Comparison of ENCODE assay signal across 1 cellular context in the genomic region with DNA sequence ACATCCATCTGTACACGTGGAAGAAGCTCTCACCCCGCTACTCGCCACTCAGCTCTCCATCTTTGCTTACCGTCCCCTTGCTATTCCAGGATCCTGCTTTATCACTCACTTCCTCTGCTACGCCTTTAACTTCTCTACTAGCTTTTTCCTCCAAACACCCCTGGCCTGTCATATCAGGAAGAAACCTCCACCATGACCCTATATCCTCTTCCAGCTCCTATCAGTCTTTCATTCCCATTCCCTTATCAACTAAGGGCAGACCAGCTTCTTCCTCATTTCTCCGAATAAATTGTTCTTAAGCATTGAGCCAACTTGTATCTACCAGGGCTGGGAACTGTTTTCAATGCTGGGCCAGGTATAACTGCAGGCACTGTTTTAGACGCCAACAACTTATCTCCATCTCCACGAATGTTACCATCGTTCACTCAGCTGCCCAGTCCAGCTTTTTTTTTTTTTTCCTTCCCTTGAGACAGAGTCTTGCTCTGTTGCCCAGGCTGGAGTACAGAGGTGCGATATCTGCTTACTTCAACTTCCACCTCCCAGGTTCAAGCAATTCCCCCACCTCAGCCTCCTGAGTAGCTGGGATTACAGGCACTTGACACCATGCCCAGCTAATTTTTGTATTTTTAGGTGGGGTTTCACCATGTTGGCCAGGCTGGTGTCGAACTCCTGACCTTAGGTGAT.
TF ChIP-seq lines count a peak whose summit lies in the region.

No MANE protein-coding gene starts in this region.

TF ChIP-seq in K562, 482 proteins besides CTCF, POLR2A, EP300 and RAD21 (continued from another document and continues in another):
- TF ChIP-seq, protein P1, sequence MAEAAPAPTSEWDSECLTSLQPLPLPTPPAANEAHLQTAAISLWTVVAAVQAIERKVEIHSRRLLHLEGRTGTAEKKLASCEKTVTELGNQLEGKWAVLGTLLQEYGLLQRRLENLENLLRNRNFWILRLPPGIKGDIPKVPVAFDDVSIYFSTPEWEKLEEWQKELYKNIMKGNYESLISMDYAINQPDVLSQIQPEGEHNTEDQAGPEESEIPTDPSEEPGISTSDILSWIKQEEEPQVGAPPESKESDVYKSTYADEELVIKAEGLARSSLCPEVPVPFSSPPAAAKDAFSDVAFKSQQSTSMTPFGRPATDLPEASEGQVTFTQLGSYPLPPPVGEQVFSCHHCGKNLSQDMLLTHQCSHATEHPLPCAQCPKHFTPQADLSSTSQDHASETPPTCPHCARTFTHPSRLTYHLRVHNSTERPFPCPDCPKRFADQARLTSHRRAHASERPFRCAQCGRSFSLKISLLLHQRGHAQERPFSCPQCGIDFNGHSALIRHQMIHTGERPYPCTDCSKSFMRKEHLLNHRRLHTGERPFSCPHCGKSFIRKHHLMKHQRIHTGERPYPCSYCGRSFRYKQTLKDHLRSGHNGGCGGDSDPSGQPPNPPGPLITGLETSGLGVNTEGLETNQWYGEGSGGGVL (CRISPR knock-in tag; IDR thresholded peaks at IDR 0.05) = no peak
- TF ChIP-seq CAMTA2 (CRISPR knock-in tag; conservative IDR thresholded peaks at IDR 0.05) (no peak), SIX5 (IDR thresholded peaks at IDR 0.05; ENCODE audit: borderline replicate concordance in 1 of 2, insufficient read depth in 1 of 2, low read depth in 1 of 2, low read length in 2 of 2) (no peak), CREBBP (IDR thresholded peaks at IDR 0.05; ENCODE audit: low read depth, low read length) (no peak), DIDO1 (tag; IDR thresholded peaks at IDR 0.05; ENCODE audit: low read depth) (no peak), SIN3A (IDR thresholded peaks at IDR 0.05; ENCODE audit: borderline replicate concordance in 2 of 2, control insufficient read depth in 1 of 2, low read depth in 2 of 2, low read length in 2 of 2) (no peak), TCF7L2 (IDR thresholded peaks at IDR 0.05; ENCODE audit: low read depth, low read length) (no peak), TEAD1 (CRISPR knock-in tag; IDR thresholded peaks at IDR 0.05) (0 out of 4 replicates have a peak, but pooled peaks of 1 of the 2 experiments have one; percentile 34), EGR1 (conservative IDR thresholded peaks at IDR 0.05) (no peak), CBX2 (IDR thresholded peaks at IDR 0.05; ENCODE audit: insufficient read depth, low read length, poor library complexity, severe bottlenecking) (no peak), SUPT5H (IDR thresholded peaks at IDR 0.05) (no peak), SMARCA5 (IDR thresholded peaks at IDR 0.05) (peak; percentile 42; the same call in 1 of the 2 replicates), KLF13 (tag; IDR thresholded peaks at IDR 0.05; ENCODE audit: borderline replicate concordance, low read depth) (no peak), TSC22D4 (tag; IDR thresholded peaks at IDR 0.05) (no peak), ILK (tag; IDR thresholded peaks at IDR 0.05; ENCODE audit: borderline replicate concordance, low read depth) (no peak), CBX1 (IDR thresholded peaks at IDR 0.05; ENCODE audit: low read depth) (no peak), U2AF2 (optimal IDR thresholded peaks at IDR 0.05; ENCODE audit: low read depth, low read length) (no peak), TGIF2 (CRISPR knock-in tag; IDR thresholded peaks at IDR 0.05) (no peak), TARDBP (IDR thresholded peaks at IDR 0.05) (no peak), MAFF (IDR thresholded peaks at IDR 0.05; ENCODE audit: low read length) (no peak), PHTF2 (CRISPR knock-in tag; IDR thresholded peaks at IDR 0.05) (no peak), L3MBTL2 (IDR thresholded peaks at IDR 0.05) (0 out of 2 replicates have a peak, but pooled peaks have one; percentile 32), NR2F6 (CRISPR knock-in tag; IDR thresholded peaks at IDR 0.05) (no peak), POLR2AphosphoS2 (IDR thresholded peaks at IDR 0.05; ENCODE audit: low read length) (no peak), FOXJ2 (tag; IDR thresholded peaks at IDR 0.05) (no peak), GATAD2B (IDR thresholded peaks at IDR 0.05; ENCODE audit: borderline replicate concordance) (no peak), NR4A1 (CRISPR knock-in tag; IDR thresholded peaks at IDR 0.05) (no peak), NR4A1 (tag; IDR thresholded peaks at IDR 0.05) (no peak), TEAD4 (IDR thresholded peaks at IDR 0.05; ENCODE audit: low read length) (peak; percentile 57; the same call in 1 of the 2 replicates), TEAD4 (CRISPR knock-in tag; IDR thresholded peaks at IDR 0.05; ENCODE audit: borderline replicate concordance) (no peak), ETV6 (IDR thresholded peaks at IDR 0.05; ENCODE audit: borderline replicate concordance in 1 of 2, low read depth in 2 of 2, low read length in 1 of 2) (peak; percentile 65 to 86), ETV6 (CRISPR knock-in tag; IDR thresholded peaks at IDR 0.05; ENCODE audit: borderline replicate concordance) (no peak), ZKSCAN1 (IDR thresholded peaks at IDR 0.05; ENCODE audit: low read depth, low read length) (no peak), JUN (IDR thresholded peaks at IDR 0.05; ENCODE audit: borderline replicate concordance, low read depth, low read length) (no peak), JUN (CRISPR knock-in tag; IDR thresholded peaks at IDR 0.05; ENCODE audit: borderline replicate concordance) (no peak), SNIP1 (IDR thresholded peaks at IDR 0.05; ENCODE audit: low read depth) (no peak), ZNF124 (CRISPR knock-in tag; IDR thresholded peaks at IDR 0.05) (no peak), MCM7 (IDR thresholded peaks at IDR 0.05) (no peak), MAFK (IDR thresholded peaks at IDR 0.05; ENCODE audit: low read length) (no peak), ZNF12 (CRISPR knock-in tag; IDR thresholded peaks at IDR 0.05) (no peak), TCFL5 (CRISPR knock-in tag; conservative IDR thresholded peaks at IDR 0.05) (no peak), NFIX (CRISPR knock-in tag; IDR thresholded peaks at IDR 0.05; ENCODE audit: low read depth) (no peak)
- TF ChIP-seq, protein P2, sequence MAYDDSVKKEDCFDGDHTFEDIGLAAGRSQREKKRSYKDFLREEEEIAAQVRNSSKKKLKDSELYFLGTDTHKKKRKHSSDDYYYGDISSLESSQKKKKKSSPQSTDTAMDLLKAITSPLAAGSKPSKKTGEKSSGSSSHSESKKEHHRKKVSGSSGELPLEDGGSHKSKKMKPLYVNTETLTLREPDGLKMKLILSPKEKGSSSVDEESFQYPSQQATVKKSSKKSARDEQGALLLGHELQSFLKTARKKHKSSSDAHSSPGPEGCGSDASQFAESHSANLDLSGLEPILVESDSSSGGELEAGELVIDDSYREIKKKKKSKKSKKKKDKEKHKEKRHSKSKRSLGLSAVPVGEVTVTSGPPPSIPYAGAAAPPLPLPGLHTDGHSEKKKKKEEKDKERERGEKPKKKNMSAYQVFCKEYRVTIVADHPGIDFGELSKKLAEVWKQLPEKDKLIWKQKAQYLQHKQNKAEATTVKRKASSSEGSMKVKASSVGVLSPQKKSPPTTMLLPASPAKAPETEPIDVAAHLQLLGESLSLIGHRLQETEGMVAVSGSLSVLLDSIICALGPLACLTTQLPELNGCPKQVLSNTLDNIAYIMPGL (CRISPR knock-in tag; IDR thresholded peaks at IDR 0.05) = no peak
- TF ChIP-seq, protein P3, sequence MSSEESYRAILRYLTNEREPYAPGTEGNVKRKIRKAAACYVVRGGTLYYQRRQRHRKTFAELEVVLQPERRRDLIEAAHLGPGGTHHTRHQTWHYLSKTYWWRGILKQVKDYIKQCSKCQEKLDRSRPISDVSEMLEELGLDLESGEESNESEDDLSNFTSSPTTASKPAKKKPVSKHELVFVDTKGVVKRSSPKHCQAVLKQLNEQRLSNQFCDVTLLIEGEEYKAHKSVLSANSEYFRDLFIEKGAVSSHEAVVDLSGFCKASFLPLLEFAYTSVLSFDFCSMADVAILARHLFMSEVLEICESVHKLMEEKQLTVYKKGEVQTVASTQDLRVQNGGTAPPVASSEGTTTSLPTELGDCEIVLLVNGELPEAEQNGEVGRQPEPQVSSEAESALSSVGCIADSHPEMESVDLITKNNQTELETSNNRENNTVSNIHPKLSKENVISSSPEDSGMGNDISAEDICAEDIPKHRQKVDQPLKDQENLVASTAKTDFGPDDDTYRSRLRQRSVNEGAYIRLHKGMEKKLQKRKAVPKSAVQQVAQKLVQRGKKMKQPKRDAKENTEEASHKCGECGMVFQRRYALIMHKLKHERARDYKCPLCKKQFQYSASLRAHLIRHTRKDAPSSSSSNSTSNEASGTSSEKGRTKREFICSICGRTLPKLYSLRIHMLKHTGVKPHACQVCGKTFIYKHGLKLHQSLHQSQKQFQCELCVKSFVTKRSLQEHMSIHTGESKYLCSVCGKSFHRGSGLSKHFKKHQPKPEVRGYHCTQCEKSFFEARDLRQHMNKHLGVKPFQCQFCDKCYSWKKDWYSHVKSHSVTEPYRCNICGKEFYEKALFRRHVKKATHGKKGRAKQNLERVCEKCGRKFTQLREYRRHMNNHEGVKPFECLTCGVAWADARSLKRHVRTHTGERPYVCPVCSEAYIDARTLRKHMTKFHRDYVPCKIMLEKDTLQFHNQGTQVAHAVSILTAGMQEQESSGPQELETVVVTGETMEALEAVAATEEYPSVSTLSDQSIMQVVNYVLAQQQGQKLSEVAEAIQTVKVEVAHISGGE (CRISPR knock-in tag; IDR thresholded peaks at IDR 0.05) = no peak
- TF ChIP-seq, protein P4, sequence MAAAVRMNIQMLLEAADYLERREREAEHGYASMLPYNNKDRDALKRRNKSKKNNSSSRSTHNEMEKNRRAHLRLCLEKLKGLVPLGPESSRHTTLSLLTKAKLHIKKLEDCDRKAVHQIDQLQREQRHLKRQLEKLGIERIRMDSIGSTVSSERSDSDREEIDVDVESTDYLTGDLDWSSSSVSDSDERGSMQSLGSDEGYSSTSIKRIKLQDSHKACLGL (CRISPR knock-in tag; IDR thresholded peaks at IDR 0.05; ENCODE audit: borderline replicate concordance, poor library complexity, severe bottlenecking) = no peak
- TF ChIP-seq, protein P5, sequence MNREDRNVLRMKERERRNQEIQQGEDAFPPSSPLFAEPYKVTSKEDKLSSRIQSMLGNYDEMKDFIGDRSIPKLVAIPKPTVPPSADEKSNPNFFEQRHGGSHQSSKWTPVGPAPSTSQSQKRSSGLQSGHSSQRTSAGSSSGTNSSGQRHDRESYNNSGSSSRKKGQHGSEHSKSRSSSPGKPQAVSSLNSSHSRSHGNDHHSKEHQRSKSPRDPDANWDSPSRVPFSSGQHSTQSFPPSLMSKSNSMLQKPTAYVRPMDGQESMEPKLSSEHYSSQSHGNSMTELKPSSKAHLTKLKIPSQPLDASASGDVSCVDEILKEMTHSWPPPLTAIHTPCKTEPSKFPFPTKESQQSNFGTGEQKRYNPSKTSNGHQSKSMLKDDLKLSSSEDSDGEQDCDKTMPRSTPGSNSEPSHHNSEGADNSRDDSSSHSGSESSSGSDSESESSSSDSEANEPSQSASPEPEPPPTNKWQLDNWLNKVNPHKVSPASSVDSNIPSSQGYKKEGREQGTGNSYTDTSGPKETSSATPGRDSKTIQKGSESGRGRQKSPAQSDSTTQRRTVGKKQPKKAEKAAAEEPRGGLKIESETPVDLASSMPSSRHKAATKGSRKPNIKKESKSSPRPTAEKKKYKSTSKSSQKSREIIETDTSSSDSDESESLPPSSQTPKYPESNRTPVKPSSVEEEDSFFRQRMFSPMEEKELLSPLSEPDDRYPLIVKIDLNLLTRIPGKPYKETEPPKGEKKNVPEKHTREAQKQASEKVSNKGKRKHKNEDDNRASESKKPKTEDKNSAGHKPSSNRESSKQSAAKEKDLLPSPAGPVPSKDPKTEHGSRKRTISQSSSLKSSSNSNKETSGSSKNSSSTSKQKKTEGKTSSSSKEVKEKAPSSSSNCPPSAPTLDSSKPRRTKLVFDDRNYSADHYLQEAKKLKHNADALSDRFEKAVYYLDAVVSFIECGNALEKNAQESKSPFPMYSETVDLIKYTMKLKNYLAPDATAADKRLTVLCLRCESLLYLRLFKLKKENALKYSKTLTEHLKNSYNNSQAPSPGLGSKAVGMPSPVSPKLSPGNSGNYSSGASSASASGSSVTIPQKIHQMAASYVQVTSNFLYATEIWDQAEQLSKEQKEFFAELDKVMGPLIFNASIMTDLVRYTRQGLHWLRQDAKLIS (CRISPR knock-in tag; IDR thresholded peaks at IDR 0.05) = no peak
- TF ChIP-seq, protein P6, sequence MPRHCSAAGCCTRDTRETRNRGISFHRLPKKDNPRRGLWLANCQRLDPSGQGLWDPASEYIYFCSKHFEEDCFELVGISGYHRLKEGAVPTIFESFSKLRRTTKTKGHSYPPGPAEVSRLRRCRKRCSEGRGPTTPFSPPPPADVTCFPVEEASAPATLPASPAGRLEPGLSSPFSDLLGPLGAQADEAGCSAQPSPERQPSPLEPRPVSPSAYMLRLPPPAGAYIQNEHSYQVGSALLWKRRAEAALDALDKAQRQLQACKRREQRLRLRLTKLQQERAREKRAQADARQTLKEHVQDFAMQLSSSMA (CRISPR knock-in tag; IDR thresholded peaks at IDR 0.05) = no peak
- TF ChIP-seq, protein P7, sequence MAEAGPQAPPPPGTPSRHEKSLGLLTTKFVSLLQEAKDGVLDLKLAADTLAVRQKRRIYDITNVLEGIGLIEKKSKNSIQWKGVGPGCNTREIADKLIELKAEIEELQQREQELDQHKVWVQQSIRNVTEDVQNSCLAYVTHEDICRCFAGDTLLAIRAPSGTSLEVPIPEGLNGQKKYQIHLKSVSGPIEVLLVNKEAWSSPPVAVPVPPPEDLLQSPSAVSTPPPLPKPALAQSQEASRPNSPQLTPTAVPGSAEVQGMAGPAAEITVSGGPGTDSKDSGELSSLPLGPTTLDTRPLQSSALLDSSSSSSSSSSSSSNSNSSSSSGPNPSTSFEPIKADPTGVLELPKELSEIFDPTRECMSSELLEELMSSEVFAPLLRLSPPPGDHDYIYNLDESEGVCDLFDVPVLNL (CRISPR knock-in tag; IDR thresholded peaks at IDR 0.05; ENCODE audit: low read depth) = no peak
- TF ChIP-seq, protein P8, sequence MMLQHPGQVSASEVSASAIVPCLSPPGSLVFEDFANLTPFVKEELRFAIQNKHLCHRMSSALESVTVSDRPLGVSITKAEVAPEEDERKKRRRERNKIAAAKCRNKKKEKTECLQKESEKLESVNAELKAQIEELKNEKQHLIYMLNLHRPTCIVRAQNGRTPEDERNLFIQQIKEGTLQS (IDR thresholded peaks at IDR 0.05) = no peak
- TF ChIP-seq, protein P8 (CRISPR knock-in tag; conservative IDR thresholded peaks at IDR 0.05) = no peak
- TF ChIP-seq, protein P9, sequence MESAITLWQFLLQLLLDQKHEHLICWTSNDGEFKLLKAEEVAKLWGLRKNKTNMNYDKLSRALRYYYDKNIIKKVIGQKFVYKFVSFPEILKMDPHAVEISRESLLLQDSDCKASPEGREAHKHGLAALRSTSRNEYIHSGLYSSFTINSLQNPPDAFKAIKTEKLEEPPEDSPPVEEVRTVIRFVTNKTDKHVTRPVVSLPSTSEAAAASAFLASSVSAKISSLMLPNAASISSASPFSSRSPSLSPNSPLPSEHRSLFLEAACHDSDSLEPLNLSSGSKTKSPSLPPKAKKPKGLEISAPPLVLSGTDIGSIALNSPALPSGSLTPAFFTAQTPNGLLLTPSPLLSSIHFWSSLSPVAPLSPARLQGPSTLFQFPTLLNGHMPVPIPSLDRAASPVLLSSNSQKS (CRISPR knock-in tag; IDR thresholded peaks at IDR 0.05) = no peak
- TF ChIP-seq, protein P10, sequence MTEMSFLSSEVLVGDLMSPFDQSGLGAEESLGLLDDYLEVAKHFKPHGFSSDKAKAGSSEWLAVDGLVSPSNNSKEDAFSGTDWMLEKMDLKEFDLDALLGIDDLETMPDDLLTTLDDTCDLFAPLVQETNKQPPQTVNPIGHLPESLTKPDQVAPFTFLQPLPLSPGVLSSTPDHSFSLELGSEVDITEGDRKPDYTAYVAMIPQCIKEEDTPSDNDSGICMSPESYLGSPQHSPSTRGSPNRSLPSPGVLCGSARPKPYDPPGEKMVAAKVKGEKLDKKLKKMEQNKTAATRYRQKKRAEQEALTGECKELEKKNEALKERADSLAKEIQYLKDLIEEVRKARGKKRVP (CRISPR knock-in tag; IDR thresholded peaks at IDR 0.05) = no peak
